8 cellular contexts compared by ENCODE assay signal in genomic region chr17:2853722-2854580, GRCh38. TPM values are rescaled to one million over a fixed set of nuclear protein-coding genes. Genes with fewer than 3 reads are reported as not detected.
A peak's percentile ranks its signal among the peaks of the same experiment; 100 is the strongest.
DNase-seq lines count a peak whose midpoint lies in the region; ATAC-seq and TF ChIP-seq lines count a peak whose summit lies in the region.

No MANE protein-coding gene starts in this region.

- H3K4me3 ChIP-seq in suprapubic skin, result peak overlapping the region; percentile 61

- BruUV-seq in MCF 10A (replicated peaks; lab: Mats Ljungman, UMichigan), result no TSS peak

- no peaks in the 10 kb centered on the region for H3K9me3 Mint-ChIP-seq in MCF 10A (ENCODE audit: unreplicated experiment)

- H3K4me1 Mint-ChIP-seq in MCF 10A (ENCODE audit: insufficient read depth, unreplicated experiment), result peaks cover 10% of the 10 kb centered on the region

- intact Hi-C loops in MCF 10A (cut with micrococcal nuclease), result loop anchor here (1.0 to 2.0 kb wide), 2 partner anchors 39 to 72 kb away; no protein-coding TSS in a partner anchor

- peak; percentile 17 for ATAC-seq in left lobe of liver
- no peak for ATAC-seq in GM21576 (IDR thresholded peaks at IDR 0.05; ENCODE audit: unreplicated experiment)

- 2% methylated on average over 54 of the region's 95 CpGs for WGBS in suprapubic skin

- TF ChIP-seq CTCF in MCF 10A (IDR thresholded peaks at IDR 0.05; ENCODE audit: unreplicated experiment) (no peak), suprapubic skin (IDR thresholded peaks at IDR 0.05) (no peak)

- H3K9me3 ChIP-seq in suprapubic skin, result no peaks in the 10 kb centered on the region

- H3K36me3 Mint-ChIP-seq in MCF 10A (ENCODE audit: insufficient read depth, unreplicated experiment), result no peaks in the 10 kb centered on the region

- no peak overlapping the region for H3K27ac Mint-ChIP-seq in MCF 10A (ENCODE audit: low read depth, unreplicated experiment)

- POLR2A ChIA-PET in MCF 10A (lab: Yijun Ruan, JAX), result interaction anchor here (0.7 to 2.9 kb wide), 11 partner anchors 9 to 782 kb away, joined by 3 to 23 read pairs (median 5); partner anchors contain the start of genes CTNS and SHPK

- peak overlapping the region; percentile 69 for H3K27ac ChIP-seq in suprapubic skin

- H3K4me3 Mint-ChIP-seq in MCF 10A (ENCODE audit: unreplicated experiment), result peak overlapping the region; percentile 78

- CTCF ChIA-PET in MCF 10A (lab: Yijun Ruan, JAX), result interaction anchor here (0.6 to 9.5 kb wide), 8 partner anchors 10 to 885 kb away, joined by 3 to 101 read pairs (median 3); no protein-coding TSS in a partner anchor

- DNase-seq in ELR (ENCODE audit: low read depth) (peak; percentile 13), NCI-H510A treated with DMSO at 0.1 percent for 48 hours (lab: John Stamatoyannopoulos, UW) (peak; percentile 19), MCF 10A (ENCODE audit: unreplicated experiment) (peak; percentile 28), left lobe of liver (ENCODE audit: low spot score) (no peak), suprapubic skin (ENCODE audit: low spot score in 2 of 2) (peak in 1 of 2 donors; percentile 82), glomerular visceral epithelial cell (ENCODE audit: extremely low spot score) (no peak), ACHN (no peak)

- no peaks in the 10 kb centered on the region for H3K27me3 Mint-ChIP-seq in MCF 10A (ENCODE audit: insufficient read depth, unreplicated experiment)

- peaks cover 24% of the 10 kb centered on the region for H3K27me3 ChIP-seq in suprapubic skin

- no peaks in the 10 kb centered on the region for H3K36me3 ChIP-seq in suprapubic skin

- H3K4me1 ChIP-seq in suprapubic skin, result peaks cover 25% of the 10 kb centered on the region

- no peak for TF ChIP-seq POLR2A in suprapubic skin (IDR thresholded peaks at IDR 0.05)

- in situ Hi-C loops in ACHN (cut with HindIII; ENCODE audit: low pct_ligation_motif_present, low pct_unique_long_range_greater_than_20kb, low sequenced_read_pairs), result no loop called here

- TF ChIP-seq EP300 in suprapubic skin (IDR thresholded peaks at IDR 0.05), result no peak

RNA-seq across cellular contexts. Expression of gene RAP1GAP2, which starts 57.7 kb away (rescaled TPM):
- total RNA-seq in MCF 10A (2022) (33.8 and 40.2 TPM in 2 replicates), left lobe of liver (1.9 TPM), suprapubic skin (10 to 100 TPM; 10.8 to 18.3 (median 12.6) TPM)

Comparison
In these comparisons a context has a peak if more than half of its experiments do, and no peak if none do; other contexts are left out.
1. DNase-seq: peak in ELR (single experiment), NCI-H510A treated with DMSO at 0.1 percent for 48 hours (single experiment) and MCF 10A (single experiment); none in left lobe of liver (single experiment), glomerular visceral epithelial cell (single experiment) and ACHN (single experiment).